18 cellular contexts compared by ENCODE assay signal in the genomic region with DNA sequence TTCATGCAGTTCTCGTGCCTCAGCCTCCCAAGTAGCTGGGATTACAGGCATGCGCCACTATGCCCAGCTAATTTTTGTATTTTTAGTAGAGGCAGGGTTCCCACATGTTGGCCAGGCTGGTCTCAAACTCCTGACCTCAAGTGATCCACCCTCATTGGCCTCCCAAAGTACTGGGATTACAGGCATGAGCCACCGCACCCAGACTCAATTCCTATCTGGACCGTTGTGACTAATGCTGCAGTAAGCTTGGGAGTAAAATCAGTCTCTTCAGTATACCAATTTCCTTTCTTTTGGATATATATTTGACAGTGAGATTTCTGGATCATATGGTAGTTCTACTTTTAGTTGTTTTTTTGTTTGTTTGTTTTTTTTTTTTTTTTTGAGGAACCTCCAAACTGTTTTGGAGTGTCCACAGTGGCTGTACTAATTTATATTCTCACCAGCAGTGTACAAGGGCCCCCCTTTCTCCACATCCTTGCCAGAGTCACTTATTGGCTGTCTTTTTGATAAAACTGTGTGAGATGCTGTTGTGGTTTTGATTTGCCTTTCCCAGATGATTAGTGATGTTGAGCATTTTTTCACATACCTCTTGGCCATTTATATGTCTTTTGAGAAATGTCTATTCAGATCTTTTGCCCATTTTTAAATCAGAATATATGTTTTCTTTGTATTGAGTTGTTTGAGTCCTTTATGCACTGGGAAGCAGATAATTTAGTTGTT. TPM values are rescaled to one million over a fixed set of nuclear protein-coding genes. Genes with fewer than 3 reads are reported as not detected.
A peak's percentile ranks its signal among the peaks of the same experiment; 100 is the strongest.
DNase-seq lines count a peak whose midpoint lies in the region; ATAC-seq and TF ChIP-seq lines count a peak whose summit lies in the region.
"Had no signal": no experiment of that assay in that cellular context is flagged by ENCODE, and none has a peak within 500 bp of the region (broad histone marks: within the 10 kb centered on the region; RNA-seq: fewer than 3 reads in every experiment).

No MANE protein-coding gene starts in this region.

- peak overlapping the region; percentile 70 for H3K27ac ChIP-seq in VCaP

- H3K4me3 ChIP-seq in AG10803 (ENCODE audit: low read length): no peak overlapping the region
- H3K4me3 ChIP-seq in fibroblast of the aortic adventitia (ENCODE audit: low read depth, low read length): no peak overlapping the region
- H3K4me3 ChIP-seq: GM23338, K562 had no signal

- TF ChIP-seq CTCF in AG10803 (conservative IDR thresholded peaks at IDR 0.05; ENCODE audit: low read length) (no peak), VCaP (conservative IDR thresholded peaks at IDR 0.05) (no peak), fibroblast of the aortic adventitia (IDR thresholded peaks at IDR 0.05; ENCODE audit: insufficient read depth, low read length) (no peak)

- DNase-seq in AG10803 (ENCODE audit: low read depth): peak; percentile 32
- DNase-seq in HCEC 1CT: peak; percentile 16
- peak; percentile 47 for DNase-seq in fibroblast of the aortic adventitia (ENCODE audit: low read depth)
- no peak for DNase-seq in stimulated activated CD8-positive, alpha-beta memory T cell treated with anti-CD3 and anti-CD28 coated beads, Interleukin-4, amount 100 ng/mL, for 48 hours
- DNase-seq in HK-2 (ENCODE audit: unreplicated experiment): no peak
- DNase-seq: C1 segment of cervical spinal cord, MV-4-11, NCI-H1694 treated with DMSO at 0.1 percent for 48 hours, NCI-H510A, NCI-H774, SHP77 treated with DMSO at 0.1 percent for 48 hours had no signal

- ATAC-seq in GM19328 (IDR thresholded peaks at IDR 0.05; ENCODE audit: unreplicated experiment): no peak
- ATAC-seq in HG03095 (IDR thresholded peaks at IDR 0.05; ENCODE audit: unreplicated experiment): no peak
- ATAC-seq: GM23338, HCT116, K562, SK-N-SH treated with all-trans-retinoic acid at 6 μM for 48 hours had no signal

RNA-seq across cellular contexts. Expression of a gene that starts 37.3 kb away (rescaled TPM):
- total RNA-seq in fibroblast of the aortic adventitia (ENCODE audit: low replicate concordance): 14.4 and 19.5 TPM in 2 replicates

Comparison
In these comparisons a context has a peak if more than half of its experiments do, and no peak if none do; other contexts are left out.
1. DNase-seq: peak in AG10803 (single experiment), HCEC 1CT (single experiment) and fibroblast of the aortic adventitia (single experiment); none in stimulated activated CD8-positive, alpha-beta memory T cell treated with anti-CD3 and anti-CD28 coated beads, Interleukin-4, amount 100 ng/mL, for 48 hours (single experiment) and HK-2 (single experiment).